Comparison of ENCODE assay signal across 5 cellular contexts in the genomic region with DNA sequence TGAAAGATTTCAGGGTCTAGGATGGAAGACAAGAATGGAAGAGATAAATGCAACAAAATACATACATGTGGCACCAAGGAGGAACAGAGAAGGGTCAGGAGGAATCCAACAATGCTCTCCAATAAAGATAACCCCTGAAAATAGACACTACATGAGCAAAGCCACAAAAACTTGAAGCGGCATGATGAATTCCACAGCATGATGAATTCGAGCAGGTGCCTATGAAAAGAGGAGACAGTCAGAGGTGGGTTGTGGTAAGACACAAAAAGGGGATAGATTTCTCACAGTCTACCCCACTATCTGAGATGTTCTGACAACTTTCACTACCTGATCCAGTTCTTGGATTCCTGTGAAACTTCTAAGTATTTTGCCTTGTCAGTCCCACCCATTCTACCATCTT.
"Had no signal": no experiment of that assay in that cellular context is flagged by ENCODE, and none has a peak within 500 bp of the region (broad histone marks: within the 10 kb centered on the region; RNA-seq: fewer than 3 reads in every experiment).

No MANE protein-coding gene starts in this region.

- H3K9ac ChIP-seq: GM23248 had no signal

- DNase-seq: GM23248, GOT3, H9, HCEC 1CT, KBM-7 had no signal

- H3K4me3 ChIP-seq: GM23248 had no signal

- H2AFZ ChIP-seq: GM23248 had no signal

- H3K27ac ChIP-seq: GM23248 had no signal
